10 cellular contexts compared by ENCODE assay signal in genomic region chr6:53059648-53060589, GRCh38. TPM values are rescaled to one million over a fixed set of nuclear protein-coding genes. Genes with fewer than 3 reads are reported as not detected.
DNase-seq lines count a peak whose midpoint lies in the region; ATAC-seq and TF ChIP-seq lines count a peak whose summit lies in the region.
"Had no signal": no experiment of that assay in that cellular context is flagged by ENCODE, and none has a peak within 500 bp of the region (broad histone marks: within the 10 kb centered on the region; RNA-seq: fewer than 3 reads in every experiment).

No MANE protein-coding gene starts in this region.

- no peak for TF ChIP-seq CTCF in neural progenitor cell (IDR thresholded peaks at IDR 0.05)
- no peak for TF ChIP-seq CTCF in lower leg skin (IDR thresholded peaks at IDR 0.05)

- WGBS in lower leg skin, 2 donors: 37 to 38% methylated on average over 3 of the region's 3 CpGs

- no peaks in the 10 kb centered on the region for H3K27me3 Mint-ChIP-seq in CD4-positive, CD25-positive, alpha-beta regulatory T cell
- peaks cover 9% of the 10 kb centered on the region for H3K27me3 Mint-ChIP-seq in neural progenitor cell (ENCODE audit: insufficient read depth, low read depth)

- H3K4me3 ChIP-seq in CD4-positive, CD25-positive, alpha-beta regulatory T cell (ENCODE audit: low read depth, low read length): peak overlapping the region; percentile 90
- peak overlapping the region; percentile 86 for H3K4me3 ChIP-seq in effector memory CD4-positive, alpha-beta T cell (ENCODE audit: insufficient read depth, low read depth, low read length, poor library complexity, severe bottlenecking)
- peak overlapping the region; percentile 57 for H3K4me3 ChIP-seq in neural progenitor cell
- H3K4me3 ChIP-seq in lower leg skin (ENCODE audit: low read depth, poor library complexity, severe bottlenecking): no peak overlapping the region

- no peak overlapping the region for H3K27ac ChIP-seq in CD4-positive, CD25-positive, alpha-beta regulatory T cell (ENCODE audit: insufficient read depth, low read length, poor library complexity, severe bottlenecking)
- H3K27ac ChIP-seq in effector memory CD4-positive, alpha-beta T cell (ENCODE audit: insufficient read depth, low read length, poor library complexity, severe bottlenecking): no peak overlapping the region
- no peak overlapping the region for H3K27ac ChIP-seq in neural progenitor cell

- no peak overlapping the region for H3K9ac ChIP-seq in neural progenitor cell

- peaks cover 33% of the 10 kb centered on the region for H4K20me1 ChIP-seq in neural progenitor cell (ENCODE audit: low read depth)

- no peak overlapping the region for H2AFZ ChIP-seq in neural progenitor cell (replicated peaks)

- H3K79me2 ChIP-seq in neural progenitor cell (ENCODE audit: low read depth): peaks cover 61% of the 10 kb centered on the region

- no peaks in the 10 kb centered on the region for H3K27me3 ChIP-seq in CD4-positive, CD25-positive, alpha-beta regulatory T cell (ENCODE audit: control insufficient read depth, insufficient read depth, low read length)
- H3K27me3 ChIP-seq in effector memory CD4-positive, alpha-beta T cell (replicated peaks; ENCODE audit: control insufficient read depth, insufficient read depth, low read length, poor library complexity, severe bottlenecking): no peaks in the 10 kb centered on the region
- H3K27me3 ChIP-seq in neural progenitor cell: peaks cover 11% of the 10 kb centered on the region

- peaks cover 16% of the 10 kb centered on the region for H3F3A ChIP-seq in neural progenitor cell (ENCODE audit: low read depth)

- H3K4me2 ChIP-seq in neural progenitor cell: peak overlapping the region; percentile 86

- peak overlapping the region in 2 of 3 donors; percentile 92 for H3K27ac Mint-ChIP-seq in CD4-positive, CD25-positive, alpha-beta regulatory T cell
- no peak overlapping the region for H3K27ac Mint-ChIP-seq in neural progenitor cell

- H3K4me1 Mint-ChIP-seq in CD4-positive, CD25-positive, alpha-beta regulatory T cell: peaks cover 28 to 79% (median 51%) of the 10 kb centered on the region in 4 donors
- peaks cover 32% of the 10 kb centered on the region for H3K4me1 Mint-ChIP-seq in neural progenitor cell

- no peak for TF ChIP-seq POLR2A in lower leg skin (IDR thresholded peaks at IDR 0.05)

- no peaks in the 10 kb centered on the region for H3K9me3 Mint-ChIP-seq in CD4-positive, CD25-positive, alpha-beta regulatory T cell
- H3K9me3 Mint-ChIP-seq in neural progenitor cell: no peaks in the 10 kb centered on the region

- H3K36me3 ChIP-seq in CD4-positive, CD25-positive, alpha-beta regulatory T cell (ENCODE audit: control insufficient read depth, insufficient read depth, low read length): no peaks in the 10 kb centered on the region
- H3K36me3 ChIP-seq in effector memory CD4-positive, alpha-beta T cell (ENCODE audit: control insufficient read depth, insufficient read depth, low read length): no peaks in the 10 kb centered on the region
- H3K36me3 ChIP-seq in neural progenitor cell: no peaks in the 10 kb centered on the region

- no peak for ATAC-seq in CD4-positive, CD25-positive, alpha-beta regulatory T cell (ENCODE audit: low read depth in 2 of 2)
- ATAC-seq in GM21619 (IDR thresholded peaks at IDR 0.05; ENCODE audit: unreplicated experiment): no peak

- peak overlapping the region; percentile 93 to 97 (median 94) for H3K4me3 Mint-ChIP-seq in CD4-positive, CD25-positive, alpha-beta regulatory T cell
- peak overlapping the region; percentile 96 for H3K4me3 Mint-ChIP-seq in neural progenitor cell

- intact Hi-C loops in lower leg skin (cut with DNase I; ENCODE audit: low total_unique reads): no loop called here

- peaks cover 32% of the 10 kb centered on the region for H3K4me1 ChIP-seq in CD4-positive, CD25-positive, alpha-beta regulatory T cell (ENCODE audit: control insufficient read depth, insufficient read depth, low read length, poor library complexity, severe bottlenecking)
- peaks cover 22% of the 10 kb centered on the region for H3K4me1 ChIP-seq in effector memory CD4-positive, alpha-beta T cell (ENCODE audit: control insufficient read depth, insufficient read depth, low read length, poor library complexity, severe bottlenecking)
- H3K4me1 ChIP-seq in neural progenitor cell: peaks cover 27% of the 10 kb centered on the region

- no peaks in the 10 kb centered on the region for H3K9me3 ChIP-seq in CD4-positive, CD25-positive, alpha-beta regulatory T cell (ENCODE audit: control insufficient read depth in 2 of 2, low read length in 2 of 2)
- H3K9me3 ChIP-seq in effector memory CD4-positive, alpha-beta T cell (ENCODE audit: control insufficient read depth, low read length): no peaks in the 10 kb centered on the region
- H3K9me3 ChIP-seq in neural progenitor cell (ENCODE audit: low read depth): no peaks in the 10 kb centered on the region

- H3K36me3 Mint-ChIP-seq in CD4-positive, CD25-positive, alpha-beta regulatory T cell: no peaks in the 10 kb centered on the region
- H3K36me3 Mint-ChIP-seq in neural progenitor cell: peaks cover 11% of the 10 kb centered on the region

- no peak for DNase-seq in CD4-positive, CD25-positive, alpha-beta regulatory T cell
- peak; percentile 71 for DNase-seq in NCI-H69 (lab: John Stamatoyannopoulos, UW)
- no peak for DNase-seq in effector memory CD4-positive, alpha-beta T cell
- peak; percentile 60 for DNase-seq in neural progenitor cell (ENCODE audit: low spot score)
- no peak for DNase-seq in D341Med (ENCODE audit: low spot score)
- DNase-seq in RKO (ENCODE audit: low spot score): no peak
- no peak for DNase-seq in lower leg skin (ENCODE audit: low spot score in 2 of 2)
- DNase-seq: NCI-H446; stimulated activated CD8-positive, alpha-beta memory T cell treated with anti-CD3 and anti-CD28 coated beads, Interleukin-4, amount 100 ng/mL, for 48 hours had no signal

RNA-seq across cellular contexts. Expression of gene CILK1, which starts 1.7 kb away (rescaled TPM):
- 9.1 TPM for total RNA-seq in CD4-positive, CD25-positive, alpha-beta regulatory T cell
- 1 to 10 TPM; 3.9 to 6.2 (median 5.1) TPM for polyA plus RNA-seq in CD4-positive, CD25-positive, alpha-beta regulatory T cell
- total RNA-seq in neural progenitor cell (ENCODE audit: low replicate concordance) (11.5 and 17.5 TPM in 2 replicates), lower leg skin (10 to 100 TPM; 13.1 to 22.5 (median 17.4) TPM)

RNA-seq across cellular contexts. Expression of gene FBXO9, which starts 5.3 kb away (rescaled TPM):
- 78.3 TPM for total RNA-seq in CD4-positive, CD25-positive, alpha-beta regulatory T cell
- 10 to 100 TPM; 44.1 to 48.5 (median 44.3) TPM for polyA plus RNA-seq in CD4-positive, CD25-positive, alpha-beta regulatory T cell
- total RNA-seq in neural progenitor cell (ENCODE audit: low replicate concordance) (26.7 and 50.8 TPM in 2 replicates), lower leg skin (10 to 100 TPM; 22.5 to 45.0 (median 28.3) TPM)

Comparison
In these comparisons a context has a peak if more than half of its experiments do, and no peak if none do; other contexts are left out.
1. DNase-seq: peak in NCI-H69 (single experiment) and neural progenitor cell (single experiment); none in CD4-positive, CD25-positive, alpha-beta regulatory T cell (0 of 3), effector memory CD4-positive, alpha-beta T cell (0 of 3), D341Med (single experiment), RKO (single experiment) and lower leg skin (0 of 2).